ENCODE assay signal across 9 cellular contexts in the genomic region with DNA sequence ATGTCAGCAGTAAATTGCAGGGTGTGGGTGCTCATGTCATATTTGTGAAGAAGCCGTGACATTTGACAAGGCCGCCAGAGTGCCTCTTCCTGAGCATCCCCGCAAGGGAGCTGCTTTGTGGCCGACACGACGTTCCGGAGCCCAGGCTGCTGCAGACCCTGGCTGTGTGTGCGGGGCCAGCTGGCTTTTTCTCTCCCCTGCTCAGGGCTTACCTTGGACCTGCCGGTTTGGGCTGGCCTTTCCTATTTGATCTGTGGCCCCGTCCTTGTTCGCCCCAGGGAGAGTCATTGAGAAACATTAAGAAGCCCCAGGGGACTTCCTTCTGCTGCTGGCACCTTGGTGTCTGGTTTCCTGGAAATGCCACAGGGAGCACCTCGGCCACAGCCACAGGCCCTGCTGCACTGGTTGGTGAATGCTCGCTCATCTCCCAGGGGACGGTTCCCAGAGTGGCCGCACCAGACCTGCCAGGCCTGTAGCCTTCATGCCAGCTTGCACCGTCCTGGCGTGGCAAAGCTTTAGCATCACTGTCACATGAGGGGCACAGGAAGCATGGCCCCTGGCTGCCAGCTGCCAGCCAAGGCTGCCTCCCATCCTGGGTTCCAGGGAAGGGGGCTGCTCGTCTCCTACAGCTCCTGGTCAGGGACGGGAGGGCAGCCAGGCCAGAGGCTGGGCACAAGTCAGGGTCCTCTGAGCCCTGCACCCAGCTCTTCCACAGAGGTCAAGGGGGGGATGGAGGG. TPM values are rescaled to one million over a fixed set of nuclear protein-coding genes. Genes with fewer than 3 reads are reported as not detected.
DNase-seq lines count a peak whose midpoint lies in the region; ATAC-seq and FAIRE-seq lines count a peak whose summit lies in the region.
"Had no signal": no experiment of that assay in that cellular context is flagged by ENCODE, and none has a peak within 500 bp of the region (broad histone marks: within the 10 kb centered on the region; RNA-seq: fewer than 3 reads in every experiment).

No MANE protein-coding gene starts in this region.

- peak overlapping the region; percentile 64 for H3K27ac ChIP-seq in skeletal muscle tissue (ENCODE audit: low read depth, low read length)

- peaks cover 78% of the 10 kb centered on the region for H3K4me1 Mint-ChIP-seq in T-helper 17 cell

- H3K4me3 ChIP-seq in skeletal muscle tissue (ENCODE audit: low read length in 3 of 3), result peak overlapping the region in 1 of 3 donors; percentile 13

- peaks cover 12% of the 10 kb centered on the region for H3K36me3 Mint-ChIP-seq in T-helper 17 cell (ENCODE audit: low read depth)

- H3K4me1 ChIP-seq in skeletal muscle tissue (ENCODE audit: control insufficient read depth in 3 of 3, insufficient read depth in 3 of 3, low read length in 3 of 3), result peaks cover 96 to 99% (median 97%) of the 10 kb centered on the region in 3 donors

- peak overlapping the region; percentile 98 for H3K4me3 Mint-ChIP-seq in T-helper 17 cell

- peak overlapping the region in 2 of 3 donors; percentile 30 to 66 for H3K9ac ChIP-seq in skeletal muscle tissue (ENCODE audit: low read depth in 1 of 3, low read length in 3 of 3)

- peak; percentile 52 for ATAC-seq in T-helper 17 cell
- no peak for ATAC-seq in GM18870 (IDR thresholded peaks at IDR 0.05; ENCODE audit: unreplicated experiment)
- no peak for ATAC-seq in GM19397 (IDR thresholded peaks at IDR 0.05; ENCODE audit: unreplicated experiment)

- H3K9me3 ChIP-seq in T-helper 17 cell (ENCODE audit: control insufficient read depth, low read length, poor library complexity, severe bottlenecking), result no peaks in the 10 kb centered on the region
- no peaks in the 10 kb centered on the region for H3K9me3 ChIP-seq in skeletal muscle tissue (ENCODE audit: control insufficient read depth in 3 of 3, low read length in 3 of 3)

- peaks cover 0 to 7% (median 2%) of the 10 kb centered on the region in 3 donors for H3K36me3 ChIP-seq in skeletal muscle tissue (ENCODE audit: control insufficient read depth in 3 of 3, insufficient read depth in 3 of 3, low read length in 3 of 3)

- peak overlapping the region; percentile 97 for H3K27ac Mint-ChIP-seq in T-helper 17 cell

- H3K27me3 Mint-ChIP-seq in T-helper 17 cell, result no peaks in the 10 kb centered on the region

- no peak for DNase-seq in GM18507 (ENCODE audit: extremely low spot score, insufficient read length, low read depth)
- peak in 1 of 3 donors; percentile 49 for DNase-seq in T-helper 17 cell
- peak; percentile 26 for DNase-seq in effector CD8-positive, alpha-beta T cell (lab: John Stamatoyannopoulos, UW)
- DNase-seq in RPMI8226, result no peak
- DNase-seq in NCI-H2081 treated with DMSO at 0.1 percent for 48 hours (lab: John Stamatoyannopoulos, UW), result no peak

- FAIRE-seq in GM18507 (lab: Jason Lieb, UNC), result peak; percentile 59
- FAIRE-seq: endothelial cell of umbilical vein had no signal

- no peaks in the 10 kb centered on the region for H3K27me3 ChIP-seq in skeletal muscle tissue (ENCODE audit: control insufficient read depth in 3 of 3, insufficient read depth in 3 of 3, low read length in 3 of 3)

RNA-seq across cellular contexts. Expression of a gene that starts 5.4 kb away (rescaled TPM):
- total RNA-seq in T-helper 17 cell (100 to 1,000 TPM; 264 to 276 TPM), skeletal muscle tissue (27.7 TPM)

RNA-seq across cellular contexts. Expression of a gene that starts 17.4 kb away (rescaled TPM):
- 100 to 1,000 TPM; 174 to 220 TPM for total RNA-seq in T-helper 17 cell
- 12.5 TPM for total RNA-seq in skeletal muscle tissue

RNA-seq across cellular contexts. Expression of a gene that starts 31.6 kb away (rescaled TPM):
- total RNA-seq in T-helper 17 cell, result 10 to 100 TPM; 12.8 to 17.8 TPM
- total RNA-seq in skeletal muscle tissue, result 6.8 TPM

Comparison
In these comparisons a context has a peak if more than half of its experiments do, and no peak if none do; other contexts are left out.
1. RNA of a gene that starts 17.4 kb away (total RNA-seq): 174 to 220 TPM in T-helper 17 cell; 12.5 TPM in skeletal muscle tissue (single experiment); every median in the first group is over 10 times any median in the second.